ENCODE assay signal across 1 cellular context in the genomic region with DNA sequence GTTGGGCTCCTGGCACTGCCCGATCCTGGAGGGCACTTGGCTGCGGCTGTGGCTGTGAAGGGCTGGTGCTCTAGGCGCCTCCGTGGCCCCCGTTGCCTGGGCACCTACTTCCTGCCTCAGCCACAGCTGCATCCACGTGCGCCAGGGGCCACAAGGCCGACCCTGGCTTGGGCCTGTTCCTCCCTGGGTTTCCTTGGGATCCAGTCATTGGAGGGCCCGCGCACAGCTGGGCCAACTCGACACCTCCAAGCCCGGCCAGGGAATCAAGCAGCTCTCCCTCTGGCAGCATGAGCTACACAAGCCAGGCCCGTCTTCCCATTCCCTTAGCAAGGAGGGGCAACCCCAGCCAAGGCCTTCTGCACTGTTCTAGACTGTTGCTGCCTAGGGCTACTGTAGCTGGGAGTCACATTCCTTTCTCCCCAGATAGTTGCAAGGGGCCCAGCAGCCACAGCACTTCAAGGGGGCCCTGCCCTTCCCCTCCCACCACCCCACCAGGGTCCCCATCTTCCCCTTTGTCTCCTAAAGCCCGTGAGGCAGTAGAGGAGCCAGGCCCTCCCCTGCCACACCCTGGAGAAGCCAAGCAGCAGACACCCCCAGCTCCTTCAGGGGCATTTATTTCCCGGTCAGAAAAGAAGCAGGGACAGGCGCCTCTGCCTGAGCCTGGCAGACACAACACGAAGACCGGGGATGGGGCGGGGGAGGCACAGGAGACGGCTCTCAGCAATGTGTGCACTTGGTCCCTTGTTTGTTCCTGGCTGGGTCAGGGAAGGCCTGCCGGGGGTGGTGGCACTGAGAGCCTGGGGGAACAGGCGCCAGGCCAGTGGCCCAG.
TF ChIP-seq lines count a peak whose summit lies in the region.

No MANE protein-coding gene starts in this region.

TF ChIP-seq in K562, 482 proteins besides CTCF, POLR2A, EP300 and RAD21 (continued from another document and continues in another):
- TF ChIP-seq, protein P1, sequence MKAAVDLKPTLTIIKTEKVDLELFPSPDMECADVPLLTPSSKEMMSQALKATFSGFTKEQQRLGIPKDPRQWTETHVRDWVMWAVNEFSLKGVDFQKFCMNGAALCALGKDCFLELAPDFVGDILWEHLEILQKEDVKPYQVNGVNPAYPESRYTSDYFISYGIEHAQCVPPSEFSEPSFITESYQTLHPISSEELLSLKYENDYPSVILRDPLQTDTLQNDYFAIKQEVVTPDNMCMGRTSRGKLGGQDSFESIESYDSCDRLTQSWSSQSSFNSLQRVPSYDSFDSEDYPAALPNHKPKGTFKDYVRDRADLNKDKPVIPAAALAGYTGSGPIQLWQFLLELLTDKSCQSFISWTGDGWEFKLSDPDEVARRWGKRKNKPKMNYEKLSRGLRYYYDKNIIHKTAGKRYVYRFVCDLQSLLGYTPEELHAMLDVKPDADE (conservative IDR thresholded peaks at IDR 0.05; ENCODE audit: control insufficient read depth, low read depth, low read length) = no peak
- TF ChIP-seq PCBP2 (IDR thresholded peaks at IDR 0.05; ENCODE audit: low read depth, low read length, poor library complexity, severe bottlenecking) = no peak
- TF ChIP-seq TCF7L2 (IDR thresholded peaks at IDR 0.05; ENCODE audit: low read depth, low read length) = no peak
- no peak for TF ChIP-seq ZNF780A (CRISPR knock-in tag; IDR thresholded peaks at IDR 0.05)
- TF ChIP-seq, protein P2, sequence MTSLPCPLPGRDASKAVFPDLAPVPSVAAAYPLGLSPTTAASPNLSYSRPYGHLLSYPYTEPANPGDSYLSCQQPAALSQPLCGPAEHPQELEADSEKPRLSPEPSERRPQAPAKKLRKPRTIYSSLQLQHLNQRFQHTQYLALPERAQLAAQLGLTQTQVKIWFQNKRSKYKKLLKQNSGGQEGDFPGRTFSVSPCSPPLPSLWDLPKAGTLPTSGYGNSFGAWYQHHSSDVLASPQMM (CRISPR knock-in tag; IDR thresholded peaks at IDR 0.05) = no peak
- no peak for TF ChIP-seq FOXM1 (IDR thresholded peaks at IDR 0.05; ENCODE audit: low read depth)
- no peak for TF ChIP-seq FOXM1 (CRISPR knock-in tag; IDR thresholded peaks at IDR 0.05; ENCODE audit: low read depth)
- TF ChIP-seq HMG20A (CRISPR knock-in tag; conservative IDR thresholded peaks at IDR 0.05) = no peak
- TF ChIP-seq RBM25 (IDR thresholded peaks at IDR 0.05; ENCODE audit: low read depth, low read length, severe bottlenecking) = no peak
- peak; percentile 88 for TF ChIP-seq SUPT5H (IDR thresholded peaks at IDR 0.05)
- TF ChIP-seq HCFC1 (IDR thresholded peaks at IDR 0.05; ENCODE audit: low read depth, low read length) = no peak
- TF ChIP-seq, protein P3, sequence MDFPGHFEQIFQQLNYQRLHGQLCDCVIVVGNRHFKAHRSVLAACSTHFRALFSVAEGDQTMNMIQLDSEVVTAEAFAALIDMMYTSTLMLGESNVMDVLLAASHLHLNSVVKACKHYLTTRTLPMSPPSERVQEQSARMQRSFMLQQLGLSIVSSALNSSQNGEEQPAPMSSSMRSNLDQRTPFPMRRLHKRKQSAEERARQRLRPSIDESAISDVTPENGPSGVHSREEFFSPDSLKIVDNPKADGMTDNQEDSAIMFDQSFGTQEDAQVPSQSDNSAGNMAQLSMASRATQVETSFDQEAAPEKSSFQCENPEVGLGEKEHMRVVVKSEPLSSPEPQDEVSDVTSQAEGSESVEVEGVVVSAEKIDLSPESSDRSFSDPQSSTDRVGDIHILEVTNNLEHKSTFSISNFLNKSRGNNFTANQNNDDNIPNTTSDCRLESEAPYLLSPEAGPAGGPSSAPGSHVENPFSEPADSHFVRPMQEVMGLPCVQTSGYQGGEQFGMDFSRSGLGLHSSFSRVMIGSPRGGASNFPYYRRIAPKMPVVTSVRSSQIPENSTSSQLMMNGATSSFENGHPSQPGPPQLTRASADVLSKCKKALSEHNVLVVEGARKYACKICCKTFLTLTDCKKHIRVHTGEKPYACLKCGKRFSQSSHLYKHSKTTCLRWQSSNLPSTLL (IDR thresholded peaks at IDR 0.05) = no peak
- TF ChIP-seq ZNF717 (CRISPR knock-in tag; IDR thresholded peaks at IDR 0.05) = peak; percentile 84; the same call in 1 of the 2 replicates
- no peak for TF ChIP-seq MIER1 (IDR thresholded peaks at IDR 0.05; ENCODE audit: low read depth)
- no peak for TF ChIP-seq NR2C2 (CRISPR knock-in tag; IDR thresholded peaks at IDR 0.05)
- no peak for TF ChIP-seq NR2C2 (tag; IDR thresholded peaks at IDR 0.05)
- TF ChIP-seq CREB1 (IDR thresholded peaks at IDR 0.05) = no peak
- 0 out of 2 replicates have a peak, but pooled peaks have one; percentile 30 for TF ChIP-seq CREB1 (CRISPR knock-in tag; IDR thresholded peaks at IDR 0.05)
- no peak for TF ChIP-seq PPARD (CRISPR knock-in tag; IDR thresholded peaks at IDR 0.05)
- TF ChIP-seq ZNF143 (CRISPR knock-in tag; IDR thresholded peaks at IDR 0.05) = no peak
- TF ChIP-seq MTA1 (IDR thresholded peaks at IDR 0.05; ENCODE audit: borderline replicate concordance) = no peak
- no peak for TF ChIP-seq TCF7 (IDR thresholded peaks at IDR 0.05; ENCODE audit: borderline replicate concordance)
- no peak for TF ChIP-seq ZNF347 (CRISPR knock-in tag; IDR thresholded peaks at IDR 0.05; ENCODE audit: low read depth)
- no peak for TF ChIP-seq ZNF121 (CRISPR knock-in tag; conservative IDR thresholded peaks at IDR 0.05)
- TF ChIP-seq ZNF586 (CRISPR knock-in tag; conservative IDR thresholded peaks at IDR 0.05) = no peak
- TF ChIP-seq CHCHD3 (CRISPR knock-in tag; IDR thresholded peaks at IDR 0.05) = no peak
- no peak for TF ChIP-seq SOX6 (IDR thresholded peaks at IDR 0.05)
- TF ChIP-seq MTA3 (IDR thresholded peaks at IDR 0.05; ENCODE audit: borderline replicate concordance) = no peak
- no peak for TF ChIP-seq BRCA1 (IDR thresholded peaks at IDR 0.05)
- TF ChIP-seq BRCA1 (CRISPR knock-in tag; IDR thresholded peaks at IDR 0.05) = no peak
- no peak for TF ChIP-seq RFX1 (IDR thresholded peaks at IDR 0.05)
- TF ChIP-seq, protein P4, sequence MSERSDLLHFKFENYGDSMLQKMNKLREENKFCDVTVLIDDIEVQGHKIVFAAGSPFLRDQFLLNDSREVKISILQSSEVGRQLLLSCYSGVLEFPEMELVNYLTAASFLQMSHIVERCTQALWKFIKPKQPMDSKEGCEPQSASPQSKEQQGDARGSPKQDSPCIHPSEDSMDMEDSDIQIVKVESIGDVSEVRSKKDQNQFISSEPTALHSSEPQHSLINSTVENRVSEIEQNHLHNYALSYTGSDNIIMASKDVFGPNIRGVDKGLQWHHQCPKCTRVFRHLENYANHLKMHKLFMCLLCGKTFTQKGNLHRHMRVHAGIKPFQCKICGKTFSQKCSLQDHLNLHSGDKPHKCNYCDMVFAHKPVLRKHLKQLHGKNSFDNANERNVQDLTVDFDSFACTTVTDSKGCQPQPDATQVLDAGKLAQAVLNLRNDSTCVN (CRISPR knock-in tag; IDR thresholded peaks at IDR 0.05) = no peak
- TF ChIP-seq POLR3G (IDR thresholded peaks at IDR 0.05; ENCODE audit: extremely low read depth, insufficient read length, insufficient replicate concordance) = no peak
- TF ChIP-seq TARDBP (IDR thresholded peaks at IDR 0.05) = no peak
- TF ChIP-seq, protein P5, sequence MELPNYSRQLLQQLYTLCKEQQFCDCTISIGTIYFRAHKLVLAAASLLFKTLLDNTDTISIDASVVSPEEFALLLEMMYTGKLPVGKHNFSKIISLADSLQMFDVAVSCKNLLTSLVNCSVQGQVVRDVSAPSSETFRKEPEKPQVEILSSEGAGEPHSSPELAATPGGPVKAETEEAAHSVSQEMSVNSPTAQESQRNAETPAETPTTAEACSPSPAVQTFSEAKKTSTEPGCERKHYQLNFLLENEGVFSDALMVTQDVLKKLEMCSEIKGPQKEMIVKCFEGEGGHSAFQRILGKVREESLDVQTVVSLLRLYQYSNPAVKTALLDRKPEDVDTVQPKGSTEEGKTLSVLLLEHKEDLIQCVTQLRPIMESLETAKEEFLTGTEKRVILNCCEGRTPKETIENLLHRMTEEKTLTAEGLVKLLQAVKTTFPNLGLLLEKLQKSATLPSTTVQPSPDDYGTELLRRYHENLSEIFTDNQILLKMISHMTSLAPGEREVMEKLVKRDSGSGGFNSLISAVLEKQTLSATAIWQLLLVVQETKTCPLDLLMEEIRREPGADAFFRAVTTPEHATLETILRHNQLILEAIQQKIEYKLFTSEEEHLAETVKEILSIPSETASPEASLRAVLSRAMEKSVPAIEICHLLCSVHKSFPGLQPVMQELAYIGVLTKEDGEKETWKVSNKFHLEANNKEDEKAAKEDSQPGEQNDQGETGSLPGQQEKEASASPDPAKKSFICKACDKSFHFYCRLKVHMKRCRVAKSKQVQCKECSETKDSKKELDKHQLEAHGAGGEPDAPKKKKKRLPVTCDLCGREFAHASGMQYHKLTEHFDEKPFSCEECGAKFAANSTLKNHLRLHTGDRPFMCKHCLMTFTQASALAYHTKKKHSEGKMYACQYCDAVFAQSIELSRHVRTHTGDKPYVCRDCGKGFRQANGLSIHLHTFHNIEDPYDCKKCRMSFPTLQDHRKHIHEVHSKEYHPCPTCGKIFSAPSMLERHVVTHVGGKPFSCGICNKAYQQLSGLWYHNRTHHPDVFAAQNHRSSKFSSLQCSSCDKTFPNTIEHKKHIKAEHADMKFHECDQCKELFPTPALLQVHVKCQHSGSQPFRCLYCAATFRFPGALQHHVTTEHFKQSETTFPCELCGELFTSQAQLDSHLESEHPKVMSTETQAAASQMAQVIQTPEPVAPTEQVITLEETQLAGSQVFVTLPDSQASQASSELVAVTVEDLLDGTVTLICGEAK (IDR thresholded peaks at IDR 0.05) = no peak
- TF ChIP-seq, protein P5 (CRISPR knock-in tag; IDR thresholded peaks at IDR 0.05) = no peak
- TF ChIP-seq, protein P6, sequence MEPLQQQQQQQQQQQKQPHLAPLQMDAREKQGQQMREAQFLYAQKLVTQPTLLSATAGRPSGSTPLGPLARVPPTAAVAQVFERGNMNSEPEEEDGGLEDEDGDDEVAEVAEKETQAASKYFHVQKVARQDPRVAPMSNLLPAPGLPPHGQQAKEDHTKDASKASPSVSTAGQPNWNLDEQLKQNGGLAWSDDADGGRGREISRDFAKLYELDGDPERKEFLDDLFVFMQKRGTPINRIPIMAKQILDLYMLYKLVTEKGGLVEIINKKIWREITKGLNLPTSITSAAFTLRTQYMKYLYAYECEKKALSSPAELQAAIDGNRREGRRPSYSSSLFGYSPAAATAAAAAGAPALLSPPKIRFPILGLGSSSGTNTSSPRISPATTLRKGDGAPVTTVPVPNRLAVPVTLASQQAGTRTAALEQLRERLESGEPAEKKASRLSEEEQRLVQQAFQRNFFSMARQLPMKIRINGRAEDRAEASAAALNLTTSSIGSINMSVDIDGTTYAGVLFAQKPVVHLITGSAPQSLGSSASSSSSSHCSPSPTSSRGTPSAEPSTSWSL (CRISPR knock-in tag; IDR thresholded peaks at IDR 0.05; ENCODE audit: borderline replicate concordance) = 0 out of 2 replicates have a peak, but pooled peaks have one; percentile 42
- TF ChIP-seq U2AF1 (optimal IDR thresholded peaks at IDR 0.05; ENCODE audit: low read depth, low read length) = no peak
- TF ChIP-seq, protein P7, sequence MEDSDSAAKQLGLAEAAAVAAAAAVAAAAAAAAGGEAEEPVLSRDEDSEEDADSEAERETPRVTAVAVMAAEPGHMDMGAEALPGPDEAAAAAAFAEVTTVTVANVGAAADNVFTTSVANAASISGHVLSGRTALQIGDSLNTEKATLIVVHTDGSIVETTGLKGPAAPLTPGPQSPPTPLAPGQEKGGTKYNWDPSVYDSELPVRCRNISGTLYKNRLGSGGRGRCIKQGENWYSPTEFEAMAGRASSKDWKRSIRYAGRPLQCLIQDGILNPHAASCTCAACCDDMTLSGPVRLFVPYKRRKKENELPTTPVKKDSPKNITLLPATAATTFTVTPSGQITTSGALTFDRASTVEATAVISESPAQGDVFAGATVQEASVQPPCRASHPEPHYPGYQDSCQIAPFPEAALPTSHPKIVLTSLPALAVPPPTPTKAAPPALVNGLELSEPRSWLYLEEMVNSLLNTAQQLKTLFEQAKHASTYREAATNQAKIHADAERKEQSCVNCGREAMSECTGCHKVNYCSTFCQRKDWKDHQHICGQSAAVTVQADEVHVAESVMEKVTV (CRISPR knock-in tag; IDR thresholded peaks at IDR 0.05) = no peak
- no peak for TF ChIP-seq FOSL1 (tag; conservative IDR thresholded peaks at IDR 0.05)
- TF ChIP-seq HNRNPUL1 (IDR thresholded peaks at IDR 0.05; ENCODE audit: low read length) = peak; percentile 58
- TF ChIP-seq EP400 (IDR thresholded peaks at IDR 0.05) = no peak
- TF ChIP-seq, protein P8, sequence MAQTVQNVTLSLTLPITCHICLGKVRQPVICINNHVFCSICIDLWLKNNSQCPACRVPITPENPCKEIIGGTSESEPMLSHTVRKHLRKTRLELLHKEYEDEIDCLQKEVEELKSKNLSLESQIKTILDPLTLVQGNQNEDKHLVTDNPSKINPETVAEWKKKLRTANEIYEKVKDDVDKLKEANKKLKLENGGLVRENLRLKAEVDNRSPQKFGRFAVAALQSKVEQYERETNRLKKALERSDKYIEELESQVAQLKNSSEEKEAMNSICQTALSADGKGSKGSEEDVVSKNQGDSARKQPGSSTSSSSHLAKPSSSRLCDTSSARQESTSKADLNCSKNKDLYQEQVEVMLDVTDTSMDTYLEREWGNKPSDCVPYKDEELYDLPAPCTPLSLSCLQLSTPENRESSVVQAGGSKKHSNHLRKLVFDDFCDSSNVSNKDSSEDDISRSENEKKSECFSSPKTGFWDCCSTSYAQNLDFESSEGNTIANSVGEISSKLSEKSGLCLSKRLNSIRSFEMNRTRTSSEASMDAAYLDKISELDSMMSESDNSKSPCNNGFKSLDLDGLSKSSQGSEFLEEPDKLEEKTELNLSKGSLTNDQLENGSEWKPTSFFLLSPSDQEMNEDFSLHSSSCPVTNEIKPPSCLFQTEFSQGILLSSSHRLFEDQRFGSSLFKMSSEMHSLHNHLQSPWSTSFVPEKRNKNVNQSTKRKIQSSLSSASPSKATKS (CRISPR knock-in tag; IDR thresholded peaks at IDR 0.05) = peak; percentile 43; the same call in 1 of the 2 replicates
- TF ChIP-seq BCOR (IDR thresholded peaks at IDR 0.05) = no peak
- no peak for TF ChIP-seq LEF1 (IDR thresholded peaks at IDR 0.05)
